ENCODE assay signal across 11 cellular contexts in genomic region chr2:172082944-172083718, GRCh38. TPM values are rescaled to one million over a fixed set of nuclear protein-coding genes. Genes with fewer than 3 reads are reported as not detected.
A peak's percentile ranks its signal among the peaks of the same experiment; 100 is the strongest.
DNase-seq lines count a peak whose midpoint lies in the region; ATAC-seq and TF ChIP-seq lines count a peak whose summit lies in the region.
"Had no signal": no experiment of that assay in that cellular context is flagged by ENCODE, and none has a peak within 500 bp of the region (broad histone marks: within the 10 kb centered on the region; RNA-seq: fewer than 3 reads in every experiment).

No MANE protein-coding gene starts in this region.

- H3K27me3 Mint-ChIP-seq in Caco-2 (ENCODE audit: insufficient read depth, unreplicated experiment) = peaks cover 14% of the 10 kb centered on the region
- peaks cover 62% of the 10 kb centered on the region for H3K27me3 Mint-ChIP-seq in brain
- peaks cover 100% of the 10 kb centered on the region for H3K27me3 Mint-ChIP-seq in nephron progenitor cell (ENCODE audit: low read depth, poor library complexity)

- CTCF ChIA-PET in Caco-2 (lab: Charles Lee) = no interaction called here

- no peak overlapping the region for H3K4me3 ChIP-seq in Caco-2 (ENCODE audit: low read depth, low read length)

- POLR2A ChIA-PET in Caco-2 (lab: Charles Lee) = no interaction called here

- ATAC-seq in HG03469 (IDR thresholded peaks at IDR 0.05; ENCODE audit: unreplicated experiment) (no peak), HG03025 (IDR thresholded peaks at IDR 0.05; ENCODE audit: low FRiP score, unreplicated experiment) (no peak)
- ATAC-seq: right cardiac atrium had no signal

- H3K27ac Mint-ChIP-seq in Caco-2 (ENCODE audit: unreplicated experiment) (no peak overlapping the region), brain (peak overlapping the region in 3 of 5 experiments; percentile 75 to 95 (median 95)), nephron progenitor cell (no peak overlapping the region)

- H3K36me3 Mint-ChIP-seq in Caco-2 (ENCODE audit: insufficient read depth, unreplicated experiment) (peaks cover 14% of the 10 kb centered on the region), brain (peaks cover 39% of the 10 kb centered on the region), nephron progenitor cell (ENCODE audit: low read depth) (no peaks in the 10 kb centered on the region)

- no peaks in the 10 kb centered on the region; the same call in 1 of the 2 replicates for H3K36me3 ChIP-seq in Caco-2 (ENCODE audit: control insufficient read depth, insufficient read depth, low read length)

- H3K9me3 Mint-ChIP-seq in Caco-2 (ENCODE audit: unreplicated experiment) (no peaks in the 10 kb centered on the region), brain (peaks cover 3 to 14% (median 7%) of the 10 kb centered on the region in 5 experiments), nephron progenitor cell (no peaks in the 10 kb centered on the region)

- BruUV-seq in Caco-2 (replicated peaks; lab: Mats Ljungman, UMichigan) = no TSS peak

- no peaks in the 10 kb centered on the region for H3K4me1 Mint-ChIP-seq in Caco-2 (ENCODE audit: low read depth, unreplicated experiment)
- H3K4me1 Mint-ChIP-seq in brain = peaks cover 85% of the 10 kb centered on the region
- H3K4me1 Mint-ChIP-seq in nephron progenitor cell = peaks cover 42% of the 10 kb centered on the region

- no peaks in the 10 kb centered on the region for H3K9me3 ChIP-seq in Caco-2

- intact Hi-C loops in Caco-2 (cut with micrococcal nuclease; ENCODE audit: unreplicated experiment) = loop anchor here (10.0 kb wide), 1 partner anchor 78 kb away; no protein-coding TSS in a partner anchor

- H3K4me3 Mint-ChIP-seq in Caco-2 (ENCODE audit: unreplicated experiment) = peak overlapping the region; percentile 95
- peak overlapping the region; percentile 82 to 94 (median 91) for H3K4me3 Mint-ChIP-seq in brain
- H3K4me3 Mint-ChIP-seq in nephron progenitor cell = no peak overlapping the region

- no peaks in the 10 kb centered on the region for H3K27me3 ChIP-seq in Caco-2 (replicated peaks; ENCODE audit: control insufficient read depth, insufficient read depth, low read length)

- no peak for TF ChIP-seq CTCF in Caco-2 (IDR thresholded peaks at IDR 0.05; ENCODE audit: insufficient read depth in 1 of 2, low read depth in 1 of 2, low read length in 1 of 2, severe bottlenecking in 1 of 2, unreplicated experiment in 1 of 2)
- TF ChIP-seq CTCF in brain (conservative IDR thresholded peaks at IDR 0.05) = no peak
- TF ChIP-seq CTCF in nephron progenitor cell (IDR thresholded peaks at IDR 0.05) = no peak

- no peak for DNase-seq in Caco-2
- peak; percentile 10 for DNase-seq in HuH-7.5 (ENCODE audit: low spot score)
- DNase-seq in nephron progenitor cell = peak; percentile 40
- no peak for DNase-seq in NCI-H2196 treated with DMSO at 0.1 percent for 48 hours (lab: John Stamatoyannopoulos, UW; ENCODE audit: unreplicated experiment)
- DNase-seq in NCI-H1417 treated with DMSO at 0.1 percent for 48 hours (lab: John Stamatoyannopoulos, UW) = no peak
- DNase-seq: activated CD4-positive, alpha-beta T cell treated with anti-CD3 and anti-CD28 coated beads for 1 hour; cerebellar nuclear complex had no signal

- no peaks in the 10 kb centered on the region for H3K4me1 ChIP-seq in Caco-2

RNA-seq across cellular contexts. Expression of gene DLX1, which starts 2.2 kb away (rescaled TPM):
- 1.2 TPM in 2 replicates for total RNA-seq in Caco-2 (2022)
- polyA plus RNA-seq in brain (ENCODE audit: insufficient read depth, low read depth, low replicate concordance) = 0.63 TPM

RNA-seq across cellular contexts. Expression of gene DLX2, which starts 19.6 kb away (rescaled TPM):
- total RNA-seq in Caco-2 (2022) = 0.79 and 0.82 TPM in 2 replicates
- polyA plus RNA-seq in brain (ENCODE audit: insufficient read depth, low read depth, low replicate concordance) = 0.17 TPM
- total RNA-seq: right cardiac atrium had no signal
- polyA plus RNA-seq: right cardiac atrium had no signal

Comparison
In these comparisons a context has a peak if more than half of its experiments do, and no peak if none do; other contexts are left out.
1. DNase-seq: peak in HuH-7.5 (single experiment) and nephron progenitor cell (single experiment); none in Caco-2 (0 of 2), NCI-H2196 treated with DMSO at 0.1 percent for 48 hours (single experiment) and NCI-H1417 treated with DMSO at 0.1 percent for 48 hours (single experiment).
2. H3K27ac Mint-ChIP-seq: peak in brain (3 of 5); none in Caco-2 (single experiment) and nephron progenitor cell (single experiment).